Comparison of ENCODE assay signal across 9 cellular contexts in genomic region chr5:43037929-43038510, GRCh38. TPM values are rescaled to one million over a fixed set of nuclear protein-coding genes. Genes with fewer than 3 reads are reported as not detected.
DNase-seq lines count a peak whose midpoint lies in the region; TF ChIP-seq lines count a peak whose summit lies in the region.
"Had no signal": no experiment of that assay in that cellular context is flagged by ENCODE, and none has a peak within 500 bp of the region (broad histone marks: within the 10 kb centered on the region; RNA-seq: fewer than 3 reads in every experiment).

No MANE protein-coding gene starts in this region.

- H4K20me1 ChIP-seq in mammary epithelial cell (ENCODE audit: insufficient read depth, low read length): no peaks in the 10 kb centered on the region

- peak overlapping the region; percentile 9 for H3K27ac ChIP-seq in mammary epithelial cell (ENCODE audit: insufficient read depth, low read depth, low read length)
- H3K27ac ChIP-seq: cardiac muscle cell had no signal

- DNase-seq in stimulated activated CD4-positive, alpha-beta T cell treated with anti-CD3 and anti-CD28 coated beads, Interleukin-4, amount 100 ng/mL, for 24 hours: peak; percentile 28
- DNase-seq in stimulated activated CD4-positive, alpha-beta T cell treated with anti-CD3 and anti-CD28 coated beads, Interleukin-4, amount 100 ng/mL, for 1 hour: no peak
- DNase-seq in NOMO-1 (lab: John Stamatoyannopoulos, UW; ENCODE audit: unreplicated experiment in 2 of 2): peak; percentile 77 to 96
- peak; percentile 55 for DNase-seq in mammary epithelial cell
- DNase-seq in mesothelial cell of epicardium (ENCODE audit: low spot score in 2 of 2, unreplicated experiment in 2 of 2): no peak
- no peak for DNase-seq in NCI-H345 treated with DMSO at 0.1 percent for 48 hours (lab: John Stamatoyannopoulos, UW; ENCODE audit: unreplicated experiment)
- DNase-seq in GM19238 (ENCODE audit: insufficient read length, low spot score): no peak
- DNase-seq in C1 segment of cervical spinal cord (lab: John Stamatoyannopoulos, UW): no peak

- H3K79me2 ChIP-seq in mammary epithelial cell (ENCODE audit: insufficient read depth, low read length): peaks cover 46% of the 10 kb centered on the region

- H3K9ac ChIP-seq in mammary epithelial cell (ENCODE audit: insufficient read depth, low read length): peak overlapping the region; percentile 22

- H3K4me2 ChIP-seq in mammary epithelial cell (ENCODE audit: insufficient read depth, low read depth, low read length): peak overlapping the region; percentile 72

- peaks cover 92% of the 10 kb centered on the region for H3K27me3 Mint-ChIP-seq in mesothelial cell of epicardium (ENCODE audit: low read depth)

- TF ChIP-seq CTCF in mammary epithelial cell (conservative IDR thresholded peaks at IDR 0.05 in 1 of 2, IDR thresholded peaks at IDR 0.05 in 1 of 2; ENCODE audit: extremely low read depth in 1 of 2, insufficient read depth in 1 of 2, low read depth in 1 of 2, low read length in 2 of 2): no peak
- no peak for TF ChIP-seq CTCF in mesothelial cell of epicardium (IDR thresholded peaks at IDR 0.05; ENCODE audit: unreplicated experiment)

- peak overlapping the region; percentile 70 for H2AFZ ChIP-seq in mammary epithelial cell (ENCODE audit: low read depth, low read length)

- no peaks in the 10 kb centered on the region for H3K36me3 ChIP-seq in mammary epithelial cell (ENCODE audit: insufficient read depth, low read length)
- H3K36me3 ChIP-seq: cardiac muscle cell had no signal

- in situ Hi-C loops in mammary epithelial cell (cut with MboI; ENCODE audit: low sequenced_read_pairs in 2 of 2): loop anchor here in 1 of 2 donors (25.0 kb wide), 1 partner anchor 126 kb away; no protein-coding TSS in a partner anchor

- peak overlapping the region; percentile 31 to 55 (median 42) for H3K4me3 ChIP-seq in mammary epithelial cell (replicated peaks in 1 of 3; ENCODE audit: insufficient read depth in 1 of 3, low read depth in 2 of 3, low read length in 3 of 3)
- H3K4me3 ChIP-seq: cardiac muscle cell had no signal

- peak overlapping the region; percentile 67 for H3K27ac Mint-ChIP-seq in mesothelial cell of epicardium

- peaks cover 16% of the 10 kb centered on the region for H3K9me3 ChIP-seq in mammary epithelial cell (replicated peaks; ENCODE audit: insufficient read depth, low read length)

- peaks cover 5% of the 10 kb centered on the region for H3K4me1 ChIP-seq in mammary epithelial cell (ENCODE audit: insufficient read depth, low read length)

- WGBS in mammary epithelial cell (ENCODE audit: low coverage, missing lambda C conversion rate): 43% methylated on average over 21 of the region's 21 CpGs

- peak overlapping the region; percentile 30 for H3K4me3 Mint-ChIP-seq in mesothelial cell of epicardium

- peaks cover 31% of the 10 kb centered on the region for H3K4me1 Mint-ChIP-seq in mesothelial cell of epicardium

- no peaks in the 10 kb centered on the region for H3K36me3 Mint-ChIP-seq in mesothelial cell of epicardium

- H3K9me3 Mint-ChIP-seq in mesothelial cell of epicardium: no peaks in the 10 kb centered on the region

- dilution Hi-C loops in mammary epithelial cell (cut with HindIII; ENCODE audit: low sequenced_read_pairs): no loop called here

- CTCF ChIA-PET in mammary epithelial cell (lab: Charles Lee; ENCODE audit: low non-redundant PET): no interaction called here

- no peaks in the 10 kb centered on the region for H3K27me3 ChIP-seq in mammary epithelial cell (ENCODE audit: insufficient read depth, low read length)

- BruUV-seq in mammary epithelial cell (replicated peaks; lab: Mats Ljungman, UMichigan): no TSS peak

- intact Hi-C loops in mammary epithelial cell (cut with micrococcal nuclease): no loop called here

RNA-seq across cellular contexts. Expression of gene ANXA2R, which starts 2.1 kb away (rescaled TPM):
- 1 to 10 TPM; 2.2 TPM for total RNA-seq in mammary epithelial cell
- polyA plus RNA-seq in mammary epithelial cell: 0.07 TPM
- not detected for polyA minus RNA-seq in mammary epithelial cell
- total RNA-seq in mesothelial cell of epicardium: 1.4 to 1.9 TPM (median 1.7 TPM) in 3 replicates

Comparison
In these comparisons a context has a peak if more than half of its experiments do, and no peak if none do; other contexts are left out.
1. DNase-seq: peak in stimulated activated CD4-positive, alpha-beta T cell treated with anti-CD3 and anti-CD28 coated beads, Interleukin-4, amount 100 ng/mL, for 24 hours (single experiment), NOMO-1 (2 of 2) and mammary epithelial cell (single experiment); none in stimulated activated CD4-positive, alpha-beta T cell treated with anti-CD3 and anti-CD28 coated beads, Interleukin-4, amount 100 ng/mL, for 1 hour (single experiment), mesothelial cell of epicardium (0 of 2), NCI-H345 treated with DMSO at 0.1 percent for 48 hours (single experiment), GM19238 (single experiment) and C1 segment of cervical spinal cord (0 of 14).